ENCODE assay signal across 16 cellular contexts in genomic region chr21:45088729-45089128, GRCh38. TPM values are rescaled to one million over a fixed set of nuclear protein-coding genes. Genes with fewer than 3 reads are reported as not detected.
DNase-seq lines count a peak whose midpoint lies in the region; ATAC-seq and TF ChIP-seq lines count a peak whose summit lies in the region.
"Had no signal": no experiment of that assay in that cellular context is flagged by ENCODE, and none has a peak within 500 bp of the region (broad histone marks: within the 10 kb centered on the region; RNA-seq: fewer than 3 reads in every experiment).

No MANE protein-coding gene starts in this region.

- H3K4me3 Mint-ChIP-seq in naive thymus-derived CD4-positive, alpha-beta T cell: no peak overlapping the region

- H3K9ac ChIP-seq in IMR-90 (ENCODE audit: low read depth, low read length) (no peak overlapping the region), SK-N-MC (ENCODE audit: insufficient read length) (no peak overlapping the region)

- TF ChIP-seq CTCF in IMR-90 (conservative IDR thresholded peaks at IDR 0.05; ENCODE audit: low read depth, low read length): no peak
- TF ChIP-seq CTCF in heart left ventricle (IDR thresholded peaks at IDR 0.05): no peak
- TF ChIP-seq CTCF in lower leg skin (IDR thresholded peaks at IDR 0.05): no peak

- no peak overlapping the region for H3K18ac ChIP-seq in IMR-90 (ENCODE audit: low read depth, low read length)

- intact Hi-C loops in IMR-90 (cut with micrococcal nuclease): no loop called here
- intact Hi-C loops in naive thymus-derived CD4-positive, alpha-beta T cell (cut with micrococcal nuclease): no loop called here
- intact Hi-C loops in heart left ventricle (cut with DNase I): no loop called here
- intact Hi-C loops in lower leg skin (cut with DNase I; ENCODE audit: low total_unique reads): no loop called here

- H4K91ac ChIP-seq in IMR-90 (ENCODE audit: insufficient read depth, low read depth, low read length): no peak overlapping the region

- H3K9me1 ChIP-seq in IMR-90 (ENCODE audit: insufficient read depth, low read length): peaks cover 38% of the 10 kb centered on the region

- CTCF ChIA-PET in IMR-90 (lab: Yijun Ruan, JAX): no interaction called here
- CTCF ChIA-PET in naive thymus-derived CD4-positive, alpha-beta T cell (lab: Charles Lee): interaction anchor here (1.2 to 1.3 kb wide), 2 partner anchors 143 to 145 kb away, joined by 3 to 4 read pairs; no protein-coding TSS in a partner anchor

- no peak overlapping the region for H3K56ac ChIP-seq in IMR-90 (ENCODE audit: extremely low read depth, insufficient read depth, low read length)

- TF ChIP-seq RAD21 in IMR-90 (IDR thresholded peaks at IDR 0.05; ENCODE audit: low read length): no peak

- peak overlapping the region in 3 of 9 donors; percentile 30 to 77 (median 59) for H3K27ac Mint-ChIP-seq in naive thymus-derived CD4-positive, alpha-beta T cell

- ATAC-seq in IMR-90 (ENCODE audit: low read depth) (no peak), heart left ventricle (no peak), GM18909 (IDR thresholded peaks at IDR 0.05; ENCODE audit: poor library complexity, unreplicated experiment) (no peak)
- ATAC-seq in naive thymus-derived CD4-positive, alpha-beta T cell: peak; percentile 34
- ATAC-seq: HCT116, Right ventricle myocardium inferior had no signal

- H3K27ac ChIP-seq in IMR-90 (ENCODE audit: insufficient read depth, low read length): no peak overlapping the region
- 0 out of 2 replicates have a peak overlapping the region, but pooled peaks have one; percentile 7 for H3K27ac ChIP-seq in SK-N-MC
- no peak overlapping the region for H3K27ac ChIP-seq in naive thymus-derived CD4-positive, alpha-beta T cell (ENCODE audit: low read depth, low read length)
- H3K27ac ChIP-seq in heart left ventricle: no peak overlapping the region
- H3K27ac ChIP-seq: C4-2B had no signal

- H3K79me1 ChIP-seq in IMR-90 (ENCODE audit: low read depth in 1 of 2, low read length in 2 of 2): peaks cover 3 to 88% of the 10 kb centered on the region in 2 experiments; a peak in 3 of 4 replicates

- H3K4me3 ChIP-seq in IMR-90 (ENCODE audit: insufficient read depth, low read depth, low read length) (no peak overlapping the region), SK-N-MC (no peak overlapping the region), heart left ventricle (no peak overlapping the region), lower leg skin (ENCODE audit: low read depth, poor library complexity, severe bottlenecking) (no peak overlapping the region)
- no peak overlapping the region for H3K4me3 ChIP-seq in naive thymus-derived CD4-positive, alpha-beta T cell (ENCODE audit: low read length)

- WGBS in IMR-90 (ENCODE audit: extremely low coverage in 2 of 2, insufficient read length in 1 of 2), 2 experiments: 93% methylated on average over 3 of the region's 8 CpGs; no CpG with 5 or more reads in 1 of the 2 experiments
- WGBS in heart left ventricle, 4 donors: 88 to 94% (median 90%) methylated on average over 8 of the region's 8 CpGs
- WGBS in lower leg skin, 2 donors: 77 to 85% methylated on average over 8 of the region's 8 CpGs

- no peak overlapping the region for H2BK5ac ChIP-seq in IMR-90 (ENCODE audit: low read depth, low read length, poor library complexity, severe bottlenecking)

- peaks cover 0 to 14% (median 0%) of the 10 kb centered on the region in 5 donors for H3K36me3 Mint-ChIP-seq in naive thymus-derived CD4-positive, alpha-beta T cell

- POLR2A ChIA-PET in IMR-90 (lab: Charles Lee; ENCODE audit: unreplicated experiment): no interaction called here
- POLR2A ChIA-PET in naive thymus-derived CD4-positive, alpha-beta T cell (lab: Charles Lee): interaction anchor here (1.0 kb wide), 1 partner anchor 18 kb away, joined by 3 read pairs; no protein-coding TSS in a partner anchor

- TF ChIP-seq POLR2A in IMR-90 (IDR thresholded peaks at IDR 0.05; ENCODE audit: low read depth, low read length) (no peak), heart left ventricle (IDR thresholded peaks at IDR 0.05) (no peak), lower leg skin (IDR thresholded peaks at IDR 0.05) (no peak)

- H2BK120ac ChIP-seq in IMR-90 (ENCODE audit: low read depth, low read length): no peak overlapping the region

- H2AK5ac ChIP-seq in IMR-90 (ENCODE audit: low read depth, low read length): no peak overlapping the region

- no peak overlapping the region for H3K4ac ChIP-seq in IMR-90 (ENCODE audit: low read depth, low read length)

- no peak overlapping the region for H2BK15ac ChIP-seq in IMR-90 (ENCODE audit: low read depth, low read length)

- H4K5ac ChIP-seq in IMR-90 (ENCODE audit: low read depth, low read length): no peak overlapping the region

- no TSS peak for BruUV-seq in IMR-90 (replicated peaks; lab: Mats Ljungman, UMichigan)

- H2AK9ac ChIP-seq in IMR-90 (replicated peaks; ENCODE audit: low read depth, low read length, poor library complexity): no peak overlapping the region

- no peak overlapping the region for H3K4me2 ChIP-seq in IMR-90 (ENCODE audit: low read depth, low read length)

- H3K23ac ChIP-seq in IMR-90 (ENCODE audit: low read depth, low read length): no peak overlapping the region

- DNase-seq in activated CD4-positive, alpha-beta T cell treated with anti-CD3 and anti-CD28 coated beads for 48 hours: peak; percentile 37
- DNase-seq in activated CD4-positive, alpha-beta T cell treated with anti-CD3 and anti-CD28 coated beads for 4 hours: no peak
- DNase-seq in IMR-90 (no peak), SK-N-MC (ENCODE audit: low read depth, low spot score) (no peak), heart left ventricle (no peak), lower leg skin (ENCODE audit: low spot score in 2 of 2) (no peak)
- DNase-seq in naive thymus-derived CD4-positive, alpha-beta T cell: no peak
- DNase-seq: COR-L47, NCI-H1092 treated with DMSO at 0.1 percent for 48 hours, NCI-H1694, NCI-H2107, NCI-H69 had no signal

- H3K9me3 ChIP-seq in IMR-90 (ENCODE audit: control insufficient read depth, insufficient read depth, low read length): no peaks in the 10 kb centered on the region
- no peaks in the 10 kb centered on the region for H3K9me3 ChIP-seq in SK-N-MC (ENCODE audit: low read depth, low read length)
- no peaks in the 10 kb centered on the region for H3K9me3 ChIP-seq in naive thymus-derived CD4-positive, alpha-beta T cell (ENCODE audit: control insufficient read depth in 2 of 3, low read length in 3 of 3)
- no peaks in the 10 kb centered on the region for H3K9me3 ChIP-seq in heart left ventricle

- H3K36me3 ChIP-seq in IMR-90 (ENCODE audit: control insufficient read depth, insufficient read depth, low read length) (peaks cover 34% of the 10 kb centered on the region), SK-N-MC (ENCODE audit: insufficient read depth, low read length) (no peaks in the 10 kb centered on the region), heart left ventricle (no peaks in the 10 kb centered on the region)
- no peaks in the 10 kb centered on the region for H3K36me3 ChIP-seq in naive thymus-derived CD4-positive, alpha-beta T cell (ENCODE audit: control insufficient read depth in 2 of 3, insufficient read depth in 3 of 3, low read length in 3 of 3)

- no peak overlapping the region for H2AFZ ChIP-seq in IMR-90 (replicated peaks; ENCODE audit: low read length, poor library complexity)

- H3K27me3 Mint-ChIP-seq in naive thymus-derived CD4-positive, alpha-beta T cell: no peaks in the 10 kb centered on the region

- peaks cover 25% of the 10 kb centered on the region for H3K4me1 ChIP-seq in IMR-90 (ENCODE audit: control insufficient read depth, insufficient read depth, low read length)
- peaks cover 41 to 51% of the 10 kb centered on the region in 2 donors for H3K4me1 ChIP-seq in naive thymus-derived CD4-positive, alpha-beta T cell (ENCODE audit: control insufficient read depth in 2 of 2, insufficient read depth in 2 of 2, low read length in 2 of 2)
- peaks cover 4 to 76% (median 32%) of the 10 kb centered on the region in 12 donors for H3K4me1 ChIP-seq in heart left ventricle

- peaks cover 95% of the 10 kb centered on the region for H4K20me1 ChIP-seq in IMR-90 (ENCODE audit: insufficient read depth, low read length)

- dilution Hi-C loops in IMR-90 (cut with HindIII; ENCODE audit: low sequenced_read_pairs, unreplicated experiment): no loop called here

- no peak overlapping the region for H2BK20ac ChIP-seq in IMR-90 (ENCODE audit: low read depth, low read length)

- H3K27me3 ChIP-seq in IMR-90 (ENCODE audit: control insufficient read depth, insufficient read depth, low read length): no peaks in the 10 kb centered on the region
- H3K27me3 ChIP-seq in naive thymus-derived CD4-positive, alpha-beta T cell (ENCODE audit: control insufficient read depth in 2 of 2, insufficient read depth in 2 of 2, low read length in 2 of 2): no peaks in the 10 kb centered on the region
- H3K27me3 ChIP-seq in heart left ventricle: no peaks in the 10 kb centered on the region

- H4K8ac ChIP-seq in IMR-90 (ENCODE audit: low read depth in 2 of 2, low read length in 2 of 2): no peak overlapping the region

- in situ Hi-C loops in IMR-90 (cut with MboI; ENCODE audit: low sequenced_read_pairs): no loop called here

- no peak overlapping the region for H3K14ac ChIP-seq in IMR-90 (replicated peaks; ENCODE audit: low read depth, low read length)

- no peaks in the 10 kb centered on the region for H3K9me3 Mint-ChIP-seq in naive thymus-derived CD4-positive, alpha-beta T cell

- peaks cover 63 to 94% (median 86%) of the 10 kb centered on the region in 7 donors for H3K4me1 Mint-ChIP-seq in naive thymus-derived CD4-positive, alpha-beta T cell

TF ChIP-seq in IMR-90, 13 proteins besides CTCF, POLR2A, EP300 and RAD21 (continues in another document):
- TF ChIP-seq CEBPB (IDR thresholded peaks at IDR 0.05; ENCODE audit: low read depth, low read length) (peak; percentile 72), MAZ (IDR thresholded peaks at IDR 0.05; ENCODE audit: borderline replicate concordance, low read depth, low read length) (no peak), MAFK (IDR thresholded peaks at IDR 0.05; ENCODE audit: low read depth, low read length) (no peak)

RNA-seq across cellular contexts. Expression of gene ADARB1, which starts 14.3 kb away (rescaled TPM):
- 39.7 and 39.8 TPM in 2 replicates for total RNA-seq in IMR-90 (2012; rRNA removed)
- polyA plus RNA-seq in IMR-90 (2012; rRNA removed): 45.5 and 47.3 TPM in 2 replicates
- 18.2 and 29.3 TPM in 2 replicates for polyA plus RNA-seq in IMR-90 (2012; cell fraction: cytosol; rRNA removed)
- 152 and 210 TPM in 2 replicates for polyA plus RNA-seq in IMR-90 (2012; cell fraction: nucleus; rRNA removed; ENCODE audit: low replicate concordance)
- total RNA-seq in naive thymus-derived CD4-positive, alpha-beta T cell: 10 to 100 TPM; 35.7 to 52.2 (median 38.9) TPM
- 10 to 100 TPM in 1 of 2 donors, 1 to 10 TPM in 1; 6.2 to 11.7 TPM for polyA plus RNA-seq in naive thymus-derived CD4-positive, alpha-beta T cell
- total RNA-seq in heart left ventricle: 10 to 100 TPM in 8 of 9 donors, 1 to 10 TPM in 1; 6.9 to 16.3 (median 12.1) TPM
- 10 to 100 TPM in 1 of 2 donors, 1 to 10 TPM in 1; 8.9 to 11.5 TPM for polyA plus RNA-seq in heart left ventricle
- 10 to 100 TPM; 14.6 to 21.9 (median 16.6) TPM for total RNA-seq in lower leg skin
